ENCODE assay signal across 7 cellular contexts in the genomic region with DNA sequence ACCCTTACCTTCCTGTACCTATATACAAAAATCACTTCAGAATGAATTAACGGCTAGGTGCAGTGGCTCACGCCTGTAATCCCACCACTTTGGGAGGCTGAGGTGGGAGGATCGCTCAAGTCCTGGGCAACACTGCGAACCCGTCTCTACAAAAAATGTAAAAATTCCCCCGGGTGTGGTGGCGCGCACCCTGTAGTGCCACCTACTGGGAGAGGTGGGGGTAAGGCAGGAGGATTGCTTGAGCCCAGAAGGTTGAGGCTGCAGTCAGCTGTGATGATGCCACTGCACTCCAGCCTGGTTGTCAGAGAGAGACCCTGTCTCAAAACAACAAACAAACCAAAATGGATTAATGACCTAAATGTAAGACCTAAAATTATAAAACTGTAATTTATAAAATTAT.
A peak's percentile ranks its signal among the peaks of the same experiment; 100 is the strongest.
DNase-seq lines count a peak whose midpoint lies in the region; ATAC-seq and TF ChIP-seq lines count a peak whose summit lies in the region.
"Not testable (repeated sequence)": the region's sequence is repeated elsewhere in the genome, so short reads cannot be mapped to it uniquely, and the experiment has no call there.

No MANE protein-coding gene starts in this region.

- H3K4me1 Mint-ChIP-seq in WTC11; central memory CD8-positive, alpha-beta T cell; naive thymus-derived CD4-positive, alpha-beta T cell: not testable (repeated sequence)

- not testable (repeated sequence) for H3K27me3 ChIP-seq in naive thymus-derived CD4-positive, alpha-beta T cell (ENCODE audit: control insufficient read depth in 2 of 2, insufficient read depth in 2 of 2, low read length in 2 of 2)

- CTCF ChIA-PET in WTC11 (lab: Charles Lee); naive thymus-derived CD4-positive, alpha-beta T cell (lab: Charles Lee): not testable (repeated sequence)

- not testable (repeated sequence) for DNase-seq in WTC11 (ENCODE audit: low spot score); central memory CD8-positive, alpha-beta T cell (ENCODE audit: low spot score in 2 of 2); naive thymus-derived CD4-positive, alpha-beta T cell

- ATAC-seq in GM18505 (IDR thresholded peaks at IDR 0.05; ENCODE audit: unreplicated experiment): peak; percentile 65
- peak; percentile 44 for ATAC-seq in GM19351 (IDR thresholded peaks at IDR 0.05; ENCODE audit: unreplicated experiment)
- peak; percentile 61 for ATAC-seq in GM21576 (IDR thresholded peaks at IDR 0.05; ENCODE audit: unreplicated experiment)
- ATAC-seq in HG03354 (IDR thresholded peaks at IDR 0.05; ENCODE audit: poor library complexity, severe bottlenecking, unreplicated experiment): peak; percentile 56
- peak; percentile 93 for ATAC-seq in WTC11
- peak; percentile 58 for ATAC-seq in central memory CD8-positive, alpha-beta T cell (replicated peaks; ENCODE audit: extremely low read depth, poor library complexity, severe bottlenecking)
- ATAC-seq in naive thymus-derived CD4-positive, alpha-beta T cell: peak; percentile 61

- not testable (repeated sequence) for H3K36me3 Mint-ChIP-seq in WTC11; central memory CD8-positive, alpha-beta T cell (ENCODE audit: insufficient read depth); naive thymus-derived CD4-positive, alpha-beta T cell

- H3K4me1 ChIP-seq in naive thymus-derived CD4-positive, alpha-beta T cell (ENCODE audit: control insufficient read depth in 2 of 2, insufficient read depth in 2 of 2, low read length in 2 of 2): not testable (repeated sequence)

- H3K4me3 ChIP-seq in naive thymus-derived CD4-positive, alpha-beta T cell (ENCODE audit: low read length): not testable (repeated sequence)

- not testable (repeated sequence) for H3K9me3 Mint-ChIP-seq in WTC11; central memory CD8-positive, alpha-beta T cell; naive thymus-derived CD4-positive, alpha-beta T cell

- intact Hi-C loops in naive thymus-derived CD4-positive, alpha-beta T cell (cut with micrococcal nuclease): not testable (repeated sequence)

- H3K27me3 Mint-ChIP-seq in WTC11 (ENCODE audit: low read depth); central memory CD8-positive, alpha-beta T cell; naive thymus-derived CD4-positive, alpha-beta T cell: not testable (repeated sequence)

- TF ChIP-seq POLR2A in GM18505 (IDR thresholded peaks at IDR 0.05; ENCODE audit: borderline replicate concordance, extremely low read depth, insufficient read depth, insufficient read length): not testable (repeated sequence)

- not testable (repeated sequence) for H3K4me3 Mint-ChIP-seq in WTC11; central memory CD8-positive, alpha-beta T cell; naive thymus-derived CD4-positive, alpha-beta T cell

- not testable (repeated sequence) for H3K27ac ChIP-seq in naive thymus-derived CD4-positive, alpha-beta T cell (ENCODE audit: low read depth, low read length)

- not testable (repeated sequence) for H3K9me3 ChIP-seq in naive thymus-derived CD4-positive, alpha-beta T cell (ENCODE audit: control insufficient read depth in 2 of 3, low read length in 3 of 3)

- not testable (repeated sequence) for TF ChIP-seq CTCF in WTC11 (IDR thresholded peaks at IDR 0.05)

- POLR2A ChIA-PET in WTC11 (lab: Charles Lee); naive thymus-derived CD4-positive, alpha-beta T cell (lab: Charles Lee): not testable (repeated sequence)

- H3K36me3 ChIP-seq in naive thymus-derived CD4-positive, alpha-beta T cell (ENCODE audit: control insufficient read depth in 2 of 3, insufficient read depth in 3 of 3, low read length in 3 of 3): not testable (repeated sequence)

- not testable (repeated sequence) for H3K27ac Mint-ChIP-seq in WTC11; central memory CD8-positive, alpha-beta T cell (ENCODE audit: low read depth); naive thymus-derived CD4-positive, alpha-beta T cell
